Comparison of ENCODE assay signal across 27 cellular contexts in the genomic region with DNA sequence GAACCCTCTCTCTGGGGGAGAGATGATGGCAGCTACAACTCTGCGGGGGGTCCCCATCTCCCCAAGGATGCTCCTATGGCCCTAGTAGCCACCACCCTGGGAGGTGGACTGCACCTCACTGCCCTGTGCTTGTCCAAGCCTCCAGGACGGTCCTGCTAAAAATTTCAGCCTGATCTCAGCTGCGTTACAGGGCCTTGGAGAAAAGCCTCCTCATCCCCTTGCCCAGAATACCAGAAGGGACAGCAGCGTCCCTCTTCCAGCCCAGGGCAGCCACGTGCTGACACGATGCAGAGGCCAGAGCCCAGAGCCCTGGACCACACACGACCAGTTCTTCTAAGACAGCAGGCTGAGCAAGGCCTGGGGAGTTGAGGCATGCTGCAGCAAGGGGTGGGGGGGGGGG.
"Had no signal": no experiment of that assay in that cellular context is flagged by ENCODE, and none has a peak within 500 bp of the region (broad histone marks: within the 10 kb centered on the region; RNA-seq: fewer than 3 reads in every experiment).

No MANE protein-coding gene starts in this region.

- H3K9me3 ChIP-seq: mucosa of descending colon, neutrophil, ovary, right lobe of liver, testis, thyroid gland, uterus had no signal

- H3K27me3 ChIP-seq: ovary, right atrium auricular region, testis, thyroid gland, transverse colon, uterus had no signal

- ATAC-seq: mucosa of descending colon; naive thymus-derived CD4-positive, alpha-beta T cell; right lobe of liver; stimulated activated memory B cell treated with anti-CD40 and anti-IgM and Interleukin-4, amounts not matched to agents 10 μg/mL and 1 μg/mL and 100 μg/mL, for 72 hours; stimulated activated naive CD8-positive, alpha-beta T cell treated with anti-CD3 and anti-CD28 coated beads, Interleukin-15, Interleukin-2, amounts not matched to agents 100 U/mL and 50 U/mL, for 24 hours had no signal

- H3K4me3 ChIP-seq: hepatocyte, lung, mucosa of descending colon, ovary, right lobe of liver, thyroid gland, transverse colon had no signal

- H3K27ac Mint-ChIP-seq: naive thymus-derived CD4-positive, alpha-beta T cell; nephron progenitor cell; neural progenitor cell; progenitor cell of endocrine pancreas; stimulated activated memory B cell treated with anti-CD40 and anti-IgM and Interleukin-4, amounts not matched to agents 10 μg/mL and 1 μg/mL and 100 μg/mL, for 72 hours had no signal

- H3K36me3 ChIP-seq: heart right ventricle, left ventricle myocardium inferior, neural progenitor cell, neutrophil, ovary, right atrium auricular region, right lobe of liver, stomach, thyroid gland, transverse colon, uterus had no signal

- H3K9me3 Mint-ChIP-seq: neural progenitor cell had no signal

- DNase-seq: heart right ventricle; islet precursor cell; left ventricle myocardium inferior; midbrain; mucosa of descending colon; naive thymus-derived CD4-positive, alpha-beta T cell; nephron progenitor cell; occipital lobe; right lobe of liver; stimulated activated CD4-positive, alpha-beta T cell treated with anti-CD3 and anti-CD28 coated beads, Interleukin-1b, Interleukin-23, amount 100 ng/mL, for 48 hours; stimulated activated CD4-positive, alpha-beta T cell treated with anti-CD3 and anti-CD28 coated beads, Interleukin-2, amount 100 ng/mL, for 48 hours; stimulated activated CD4-positive, alpha-beta T cell treated with anti-CD3 and anti-CD28 coated beads, Interleukin-4, amount 100 ng/mL, for 4 hours; stimulated activated CD8-positive, alpha-beta memory T cell treated with anti-CD3 and anti-CD28 coated beads, Interleukin-4, amount 100 ng/mL, for 48 hours; stimulated activated naive CD8-positive, alpha-beta T cell treated with anti-CD3 and anti-CD28 coated beads, Interleukin-15, Interleukin-2, amounts not matched to agents 100 U/mL and 50 U/mL, for 24 hours; stomach; testis; transverse colon; uterus had no signal

- H3K27ac ChIP-seq: neural progenitor cell, neutrophil, right lobe of liver, thyroid gland had no signal

- H3K36me3 Mint-ChIP-seq: neural progenitor cell had no signal
